ENCODE assay signal across 9 cellular contexts in the genomic region with DNA sequence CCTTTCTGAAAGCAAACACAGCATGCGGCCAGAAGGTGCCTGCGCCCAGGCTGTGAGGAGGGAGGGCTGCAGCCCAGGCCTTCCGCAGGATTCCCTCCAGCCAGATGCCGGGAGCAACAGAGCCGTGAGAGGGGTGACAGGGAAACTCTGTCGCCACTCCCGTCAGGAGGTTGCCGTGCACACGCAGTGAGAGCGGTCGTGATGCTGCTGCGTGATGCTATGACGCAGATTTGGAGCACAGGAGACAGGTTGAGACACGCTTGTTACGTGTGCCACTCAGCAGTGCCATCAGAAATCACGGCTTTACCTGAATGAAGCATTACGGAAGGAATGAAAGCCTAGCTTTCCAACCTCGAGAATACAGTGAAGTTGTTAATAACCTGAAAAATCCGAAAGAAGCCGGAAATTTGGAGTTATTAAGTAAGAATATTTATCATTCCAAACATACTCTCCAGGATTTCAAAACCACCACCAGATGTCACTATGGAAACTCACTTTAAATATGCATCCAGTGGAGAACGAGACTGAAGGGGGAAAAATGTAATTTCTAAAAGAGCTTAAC. TPM values are rescaled to one million over a fixed set of nuclear protein-coding genes. Genes with fewer than 3 reads are reported as not detected.
DNase-seq lines count a peak whose midpoint lies in the region; ATAC-seq, FAIRE-seq and TF ChIP-seq lines count a peak whose summit lies in the region.
"Had no signal": no experiment of that assay in that cellular context is flagged by ENCODE, and none has a peak within 500 bp of the region (broad histone marks: within the 10 kb centered on the region; RNA-seq: fewer than 3 reads in every experiment).

No MANE protein-coding gene starts in this region.

- peak; percentile 96 for FAIRE-seq in islet of Langerhans (lab: Jason Lieb, UNC)

- H3K4me3 ChIP-seq in brain microvascular endothelial cell (ENCODE audit: low read depth, low read length), result no peak overlapping the region
- H3K4me3 ChIP-seq: skin epidermis had no signal

- H3K27me3 ChIP-seq in brain microvascular endothelial cell (replicated peaks), result no peaks in the 10 kb centered on the region

- no peak for DNase-seq in Right ventricle myocardium inferior (ENCODE audit: missing footprints)
- no peak for DNase-seq in cardiac septum (ENCODE audit: low spot score)
- DNase-seq in brain microvascular endothelial cell, result peak; percentile 41
- DNase-seq in GDM1 (lab: John Stamatoyannopoulos, UW), result no peak

- intact Hi-C loops in Right ventricle myocardium inferior (cut with DNase I) (loop anchor here (1.0 kb wide), 1 partner anchor 56 kb away; no protein-coding TSS in a partner anchor), cardiac septum (cut with DNase I) (no loop called here)

- no peak overlapping the region for H3K27ac ChIP-seq in brain microvascular endothelial cell

- H3K36me3 ChIP-seq in brain microvascular endothelial cell (replicated peaks), result peaks cover 17% of the 10 kb centered on the region

- ATAC-seq in Right ventricle myocardium inferior, result peak; percentile 61
- ATAC-seq in HG03354 (IDR thresholded peaks at IDR 0.05; ENCODE audit: poor library complexity, severe bottlenecking, unreplicated experiment), result no peak
- no peak for ATAC-seq in HG03108 (IDR thresholded peaks at IDR 0.05; ENCODE audit: unreplicated experiment)
- ATAC-seq in GM21619 (IDR thresholded peaks at IDR 0.05; ENCODE audit: unreplicated experiment), result no peak

- in situ Hi-C loops in brain microvascular endothelial cell (cut with HindIII; ENCODE audit: low pct_ligation_motif_present, low sequenced_read_pairs), result no loop called here

- peak; percentile 29 for TF ChIP-seq CTCF in brain microvascular endothelial cell (IDR thresholded peaks at IDR 0.05; ENCODE audit: low read depth, low read length, missing control alignments)

RNA-seq across cellular contexts. Expression of gene FAT1, which starts 54.4 kb away (rescaled TPM):
- total RNA-seq in Right ventricle myocardium inferior (55.2 TPM), cardiac septum (90.7 TPM)
